Comparison of ENCODE assay signal across 8 cellular contexts in genomic region chr21:38712076-38712475, GRCh38.
DNase-seq lines count a peak whose midpoint lies in the region; ATAC-seq and TF ChIP-seq lines count a peak whose summit lies in the region.

No MANE protein-coding gene starts in this region.

- CTCF ChIA-PET in PC-9 (lab: Charles Lee): interaction anchor here (0.6 kb wide), 1 partner anchor 737 kb away, joined by 3 read pairs; no protein-coding TSS in a partner anchor

- H3K4me3 Mint-ChIP-seq in neural progenitor cell: no peak overlapping the region

- TF ChIP-seq CTCF in GM13976 (IDR thresholded peaks at IDR 0.05; ENCODE audit: borderline replicate concordance, control extremely low read depth, extremely low read depth, insufficient read depth, missing control alignments) (no peak), choroid plexus epithelial cell (conservative IDR thresholded peaks at IDR 0.05; ENCODE audit: low read depth, low read length) (peak; percentile 77), neural progenitor cell (IDR thresholded peaks at IDR 0.05) (peak; percentile 46), PC-9 (conservative IDR thresholded peaks at IDR 0.05) (no peak)

- H3K9me3 ChIP-seq in neural progenitor cell (ENCODE audit: low read depth) (no peaks in the 10 kb centered on the region), PC-9 (ENCODE audit: insufficient read depth, low read depth) (no peaks in the 10 kb centered on the region)

- no peak overlapping the region for H3K27ac ChIP-seq in neural progenitor cell
- H3K27ac ChIP-seq in PC-9: no peak overlapping the region

- H3K4me1 Mint-ChIP-seq in neural progenitor cell: peaks cover 8% of the 10 kb centered on the region

- POLR2A ChIA-PET in PC-9 (lab: Charles Lee; ENCODE audit: unreplicated experiment): no interaction called here

- H3K9ac ChIP-seq in neural progenitor cell: no peak overlapping the region

- in situ Hi-C loops in GM13976 (cut with MboI; ENCODE audit: low sequenced_read_pairs, unreplicated experiment): no loop called here

- no TSS peak for BruUV-seq in PC-9 (replicated peaks; lab: Mats Ljungman, UMichigan)

- H3K36me3 ChIP-seq in neural progenitor cell (no peaks in the 10 kb centered on the region), PC-9 (ENCODE audit: low read depth) (no peaks in the 10 kb centered on the region)

- H3K27me3 Mint-ChIP-seq in neural progenitor cell (ENCODE audit: insufficient read depth, low read depth): no peaks in the 10 kb centered on the region

- peaks cover 3% of the 10 kb centered on the region for H3K9me3 Mint-ChIP-seq in neural progenitor cell

- peak overlapping the region; percentile 46 for H3K27ac Mint-ChIP-seq in neural progenitor cell

- H3K27me3 ChIP-seq in neural progenitor cell: no peaks in the 10 kb centered on the region
- no peaks in the 10 kb centered on the region for H3K27me3 ChIP-seq in PC-9 (ENCODE audit: insufficient read depth, low read depth)

- no peaks in the 10 kb centered on the region for H3K79me2 ChIP-seq in neural progenitor cell (ENCODE audit: low read depth)
- H3K79me2 ChIP-seq in PC-9 (ENCODE audit: low read depth): no peaks in the 10 kb centered on the region

- ATAC-seq in sciatic nerve (no peak), GM18858 (IDR thresholded peaks at IDR 0.05; ENCODE audit: unreplicated experiment) (no peak)

- H4K20me1 ChIP-seq in neural progenitor cell (ENCODE audit: low read depth) (no peaks in the 10 kb centered on the region), PC-9 (ENCODE audit: insufficient read depth) (no peaks in the 10 kb centered on the region)

- peak; percentile 13 for DNase-seq in 8988T
- DNase-seq in GM13976 (ENCODE audit: low spot score): peak; percentile 30
- peak; percentile 50 for DNase-seq in NCI-H524 treated with DMSO at 0.1 percent for 48 hours (lab: John Stamatoyannopoulos, UW)
- DNase-seq in choroid plexus epithelial cell (ENCODE audit: low read depth): peak; percentile 64
- DNase-seq in neural progenitor cell (ENCODE audit: low spot score): peak; percentile 64
- no peak for DNase-seq in sciatic nerve (ENCODE audit: low spot score)
- DNase-seq in PC-9: no peak

- H2AFZ ChIP-seq in neural progenitor cell (replicated peaks) (peak overlapping the region; percentile 48), PC-9 (no peak overlapping the region)

- H3K36me3 Mint-ChIP-seq in neural progenitor cell: no peaks in the 10 kb centered on the region

- no peak overlapping the region for H3K4me2 ChIP-seq in neural progenitor cell
- no peak overlapping the region for H3K4me2 ChIP-seq in PC-9

- H3F3A ChIP-seq in neural progenitor cell (ENCODE audit: low read depth): peaks cover 5% of the 10 kb centered on the region
- no peaks in the 10 kb centered on the region for H3F3A ChIP-seq in PC-9 (ENCODE audit: insufficient read depth, low read depth)

- intact Hi-C loops in sciatic nerve (cut with DNase I) (no loop called here), PC-9 (cut with micrococcal nuclease; ENCODE audit: unreplicated experiment) (loop anchor here (10.0 kb wide), 1 partner anchor 197 kb away; no protein-coding TSS in a partner anchor)

- no peaks in the 10 kb centered on the region for H3K9me2 ChIP-seq in PC-9 (ENCODE audit: insufficient read depth)

- H3K4me1 ChIP-seq in neural progenitor cell: no peaks in the 10 kb centered on the region
- no peaks in the 10 kb centered on the region for H3K4me1 ChIP-seq in PC-9 (replicated peaks; ENCODE audit: insufficient read depth)

- H3K4me3 ChIP-seq in choroid plexus epithelial cell (ENCODE audit: low read depth, low read length) (no peak overlapping the region), neural progenitor cell (no peak overlapping the region), PC-9 (no peak overlapping the region)

Comparison
In these comparisons a context has a peak if more than half of its experiments do, and no peak if none do; other contexts are left out.
1. DNase-seq: peak in 8988T (single experiment), GM13976 (single experiment), NCI-H524 treated with DMSO at 0.1 percent for 48 hours (single experiment), choroid plexus epithelial cell (single experiment) and neural progenitor cell (single experiment); none in sciatic nerve (single experiment) and PC-9 (0 of 2).
2. CTCF ChIP-seq: peak in choroid plexus epithelial cell (single experiment) and neural progenitor cell (single experiment); none in GM13976 (single experiment) and PC-9 (single experiment).